ENCODE assay signal across 19 cellular contexts in the genomic region with DNA sequence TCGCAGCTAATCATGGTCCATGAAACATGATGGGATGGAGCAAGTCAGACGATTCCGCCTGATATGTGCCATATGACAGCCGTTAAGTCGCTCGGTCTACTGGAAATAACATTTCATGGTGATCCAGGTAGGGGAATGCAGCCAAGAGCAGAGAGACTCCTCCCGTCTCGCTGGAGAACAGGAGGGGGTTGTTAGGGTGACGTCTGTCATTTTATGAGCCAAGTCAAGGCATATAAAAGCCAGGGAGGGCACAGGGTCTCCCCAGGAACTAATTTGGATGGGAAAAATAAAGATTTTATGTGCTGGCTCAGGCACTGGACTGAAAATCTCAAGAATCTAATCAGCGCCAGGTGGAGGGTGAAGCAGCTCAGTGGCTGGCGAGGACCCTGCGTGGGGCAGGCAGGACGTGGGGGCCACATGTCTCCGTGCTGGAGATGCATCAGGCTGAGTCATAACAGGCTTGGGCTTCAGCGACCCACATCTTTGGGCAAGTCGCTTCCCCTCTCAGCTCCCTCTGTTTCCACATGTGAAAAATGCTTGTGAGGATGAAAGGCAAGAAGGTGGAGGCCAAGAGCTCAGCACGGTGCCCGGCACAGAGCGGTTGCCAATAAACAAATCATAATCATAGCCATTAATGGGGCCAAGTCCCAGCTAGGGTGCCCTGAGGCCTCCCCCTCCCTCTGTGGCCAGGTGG.
DNase-seq lines count a peak whose midpoint lies in the region; ATAC-seq and TF ChIP-seq lines count a peak whose summit lies in the region.
"Had no signal": no experiment of that assay in that cellular context is flagged by ENCODE, and none has a peak within 500 bp of the region (broad histone marks: within the 10 kb centered on the region; RNA-seq: fewer than 3 reads in every experiment).

No MANE protein-coding gene starts in this region.

- no peaks in the 10 kb centered on the region for H3K27me3 ChIP-seq in osteoblast (ENCODE audit: insufficient read depth, low read length)
- H3K27me3 ChIP-seq: BLaER1, thyroid gland had no signal

- no peaks in the 10 kb centered on the region for H3K79me2 ChIP-seq in osteoblast (ENCODE audit: insufficient read depth, low read length)

- no peaks in the 10 kb centered on the region for H3K9me3 ChIP-seq in osteoblast (ENCODE audit: low read depth, low read length)
- H3K9me3 ChIP-seq: BLaER1, thyroid gland had no signal

- H3K4me2 ChIP-seq in osteoblast (ENCODE audit: insufficient read depth, low read length), result no peak overlapping the region
- H3K4me2 ChIP-seq: BLaER1 had no signal

- no peak for TF ChIP-seq CTCF in astrocyte of the spinal cord (IDR thresholded peaks at IDR 0.05; ENCODE audit: low read depth, low read length)
- TF ChIP-seq CTCF in osteoblast (IDR thresholded peaks at IDR 0.05; ENCODE audit: extremely low read depth, low read depth, low read length), result no peak

- ATAC-seq in GM21737 (IDR thresholded peaks at IDR 0.05; ENCODE audit: unreplicated experiment) (no peak), GM19452 (IDR thresholded peaks at IDR 0.05; ENCODE audit: unreplicated experiment) (no peak), HG02678 (IDR thresholded peaks at IDR 0.05; ENCODE audit: unreplicated experiment) (no peak)
- ATAC-seq: foreskin keratinocyte; stimulated activated memory B cell treated with anti-CD40 and anti-IgM and Interleukin-4, amounts not matched to agents 10 μg/mL and 1 μg/mL and 100 μg/mL, for 72 hours had no signal

- DNase-seq in NCI-H1092 treated with DMSO at 0.1 percent for 48 hours (lab: John Stamatoyannopoulos, UW) (peak; percentile 26), NCI-H1092 (lab: John Stamatoyannopoulos, UW) (no peak), NCI-H1694 treated with DMSO at 0.1 percent for 48 hours (lab: John Stamatoyannopoulos, UW) (peak; percentile 83), astrocyte of the spinal cord (ENCODE audit: low read depth, low spot score) (peak; percentile 43), osteoblast (ENCODE audit: insufficient read length, low spot score, missing footprints) (no peak)
- DNase-seq: 8988T; activated CD4-positive, alpha-beta T cell treated with anti-CD3 and anti-CD28 coated beads, Interleukin-2, amount 50 U/mL, for 4 hours; activated naive CD4-positive, alpha-beta T cell treated with anti-CD3 and anti-CD28 coated beads, Interleukin-2, amount 10 ng/mL, durations not matched to agents 7 days and 5 days; activated T-cell treated with anti-CD3 and anti-CD28 coated beads for 4 hours; foreskin keratinocyte; hippocampal formation; kidney; T-helper 1 cell; thyroid gland had no signal

- peaks cover 43% of the 10 kb centered on the region for H3K4me1 ChIP-seq in osteoblast (ENCODE audit: insufficient read depth, low read length)
- H3K4me1 ChIP-seq: thyroid gland had no signal

- no peak overlapping the region for H3K27ac ChIP-seq in osteoblast (ENCODE audit: low read depth, low read length)
- H3K27ac ChIP-seq: BLaER1, foreskin keratinocyte, thyroid gland had no signal

- H3K4me3 ChIP-seq in astrocyte of the spinal cord (ENCODE audit: low read depth, low read length), result no peak overlapping the region
- no peak overlapping the region for H3K4me3 ChIP-seq in osteoblast (ENCODE audit: insufficient read depth, low read length)
- H3K4me3 ChIP-seq: BLaER1, thyroid gland had no signal

- in situ Hi-C loops in astrocyte of the spinal cord (cut with HindIII; ENCODE audit: low sequenced_read_pairs), result no loop called here

- peak overlapping the region; percentile 17 for H2AFZ ChIP-seq in osteoblast (ENCODE audit: low read length)

- no peaks in the 10 kb centered on the region for H4K20me1 ChIP-seq in osteoblast (ENCODE audit: insufficient read depth, low read length)
- H4K20me1 ChIP-seq: BLaER1 had no signal

- H3K36me3 ChIP-seq in osteoblast (ENCODE audit: insufficient read depth, low read length), result no peaks in the 10 kb centered on the region
- H3K36me3 ChIP-seq: BLaER1, thyroid gland had no signal

Comparison
In these comparisons a context has a peak if more than half of its experiments do, and no peak if none do; other contexts are left out.
1. DNase-seq: peak in NCI-H1092 treated with DMSO at 0.1 percent for 48 hours (single experiment), NCI-H1694 treated with DMSO at 0.1 percent for 48 hours (single experiment) and astrocyte of the spinal cord (single experiment); none in NCI-H1092 (single experiment) and osteoblast (single experiment).